Comparison of ENCODE assay signal across 15 cellular contexts in the genomic region with DNA sequence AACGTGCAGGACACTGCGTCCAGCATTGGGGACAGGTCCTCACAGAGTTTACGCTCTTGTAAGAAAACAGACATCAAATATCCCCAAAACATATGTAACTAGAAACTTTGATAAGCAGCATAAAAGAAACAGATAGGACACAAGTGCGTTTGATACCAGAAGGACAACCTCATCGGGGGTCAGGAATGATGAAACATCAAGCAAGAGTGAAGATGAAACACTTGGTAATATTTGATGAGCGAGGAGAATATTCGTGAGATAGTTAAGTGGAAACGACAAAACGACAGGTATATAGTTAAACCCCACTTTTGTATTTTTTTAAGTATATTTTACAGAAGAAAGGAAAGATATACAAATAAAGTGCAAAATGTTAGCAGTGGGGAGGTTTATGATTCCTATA. TPM values are rescaled to one million over a fixed set of nuclear protein-coding genes. Genes with fewer than 3 reads are reported as not detected.
DNase-seq lines count a peak whose midpoint lies in the region; ATAC-seq and TF ChIP-seq lines count a peak whose summit lies in the region.
"Had no signal": no experiment of that assay in that cellular context is flagged by ENCODE, and none has a peak within 500 bp of the region (broad histone marks: within the 10 kb centered on the region; RNA-seq: fewer than 3 reads in every experiment).

No MANE protein-coding gene starts in this region.

- DNase-seq in H9 (no peak), RWPE2 (ENCODE audit: low spot score) (no peak), mammary epithelial cell (no peak), mesothelial cell of epicardium (ENCODE audit: low spot score in 2 of 2, unreplicated experiment in 2 of 2) (no peak), upper lobe of left lung (no peak), MV-4-11 (lab: John Stamatoyannopoulos, UW) (no peak)
- DNase-seq: ACHN; Calu3; CD4-positive, CD25-positive, alpha-beta regulatory T cell; DMS 273 treated with DMSO at 0.1 percent for 48 hours; DMS79; GM23248 had no signal

- no TSS peak for BruUV-seq in mammary epithelial cell (replicated peaks; lab: Mats Ljungman, UMichigan)

- H2AFZ ChIP-seq in H9 (ENCODE audit: low read length) = no peak overlapping the region
- no peak overlapping the region for H2AFZ ChIP-seq in mammary epithelial cell (ENCODE audit: low read depth, low read length)
- H2AFZ ChIP-seq: GM23248 had no signal

- no peak overlapping the region for H2BK120ac ChIP-seq in H9 (ENCODE audit: low read depth, low read length, poor library complexity, severe bottlenecking)

- TF ChIP-seq POLR2A in upper lobe of left lung (IDR thresholded peaks at IDR 0.05) = no peak

- intact Hi-C loops in mammary epithelial cell (cut with micrococcal nuclease) = loop anchor here (2.0 kb wide), 2 partner anchors 19 to 49 kb away; no protein-coding TSS in a partner anchor

- H4K20me1 ChIP-seq in H9 (ENCODE audit: control insufficient read depth, insufficient read depth, insufficient read length) = no peaks in the 10 kb centered on the region
- no peaks in the 10 kb centered on the region for H4K20me1 ChIP-seq in mammary epithelial cell (ENCODE audit: insufficient read depth, low read length)

- H4K8ac ChIP-seq in H9 (replicated peaks; ENCODE audit: insufficient read length, low read depth, low read length) = no peak overlapping the region

- H3K9me3 ChIP-seq in H9 (ENCODE audit: control insufficient read depth, low read depth, low read length) = no peaks in the 10 kb centered on the region
- no peaks in the 10 kb centered on the region for H3K9me3 ChIP-seq in RWPE2 (ENCODE audit: severe bottlenecking)
- H3K9me3 ChIP-seq in mammary epithelial cell (replicated peaks; ENCODE audit: insufficient read depth, low read length) = no peaks in the 10 kb centered on the region
- H3K9me3 ChIP-seq in upper lobe of left lung = no peaks in the 10 kb centered on the region

- no peak overlapping the region for H3T11ph ChIP-seq in H9 (ENCODE audit: low read length)

- H2AK5ac ChIP-seq in H9 (ENCODE audit: insufficient read length, low read length) = no peak overlapping the region

- no peak overlapping the region for H3K18ac ChIP-seq in H9 (ENCODE audit: insufficient read length, low read depth, low read length)

- no peak overlapping the region for H3K9ac ChIP-seq in H9 (ENCODE audit: extremely low read depth, insufficient read length, low read length)
- H3K9ac ChIP-seq in mammary epithelial cell (ENCODE audit: insufficient read depth, low read length) = no peak overlapping the region
- H3K9ac ChIP-seq: BLaER1 treated with 17β-estradiol and CSF1 and Interleukin-3, amounts not matched to agents 10 nM and 100 nM; GM23248 had no signal

- H3K27me3 Mint-ChIP-seq in H9 (ENCODE audit: low read depth) (no peaks in the 10 kb centered on the region), mesothelial cell of epicardium (ENCODE audit: low read depth) (no peaks in the 10 kb centered on the region)

- H4K91ac ChIP-seq in H9 (ENCODE audit: insufficient read length, low read depth, low read length) = no peak overlapping the region

- no peak overlapping the region for H2BK5ac ChIP-seq in H9 (ENCODE audit: insufficient read length, low read length)

- H3K23me2 ChIP-seq in H9 (ENCODE audit: insufficient read length, low read depth, low read length, poor library complexity, severe bottlenecking) = no peaks in the 10 kb centered on the region

- no peak overlapping the region for H3K4ac ChIP-seq in H9 (ENCODE audit: low read depth, low read length)

- H3K4me3 Mint-ChIP-seq in H9 (no peak overlapping the region), mesothelial cell of epicardium (no peak overlapping the region)
- H3K4me3 Mint-ChIP-seq: CD4-positive, CD25-positive, alpha-beta regulatory T cell had no signal

- 100% methylated on average over 4 of the region's 9 CpGs for WGBS in H9 (ENCODE audit: extremely low coverage, insufficient read length, low lambda C conversion rate)
- 80% methylated on average over 9 of the region's 9 CpGs for WGBS in mammary epithelial cell (ENCODE audit: low coverage, missing lambda C conversion rate)
- 84 to 85% methylated on average over 9 of the region's 9 CpGs for WGBS in upper lobe of left lung, 2 donors

- H3K4me1 ChIP-seq in H9 (ENCODE audit: insufficient read depth, low read length) (peaks cover 5% of the 10 kb centered on the region; the same call in 1 of the 2 replicates), RWPE2 (ENCODE audit: insufficient read depth, poor library complexity, severe bottlenecking) (peaks cover 57% of the 10 kb centered on the region), mammary epithelial cell (ENCODE audit: insufficient read depth, low read length) (peaks cover 62% of the 10 kb centered on the region), upper lobe of left lung (peaks cover 17 to 20% (median 19%) of the 10 kb centered on the region in 4 donors)

- H3K36me3 ChIP-seq in RWPE2 (ENCODE audit: low read depth) (peaks cover 18% of the 10 kb centered on the region), mammary epithelial cell (ENCODE audit: insufficient read depth, low read length) (peaks cover 3% of the 10 kb centered on the region), upper lobe of left lung (no peaks in the 10 kb centered on the region)

- TF ChIP-seq CTCF in H9 (conservative IDR thresholded peaks at IDR 0.05) (no peak), RWPE2 (IDR thresholded peaks at IDR 0.05; ENCODE audit: poor library complexity, severe bottlenecking) (no peak), mammary epithelial cell (conservative IDR thresholded peaks at IDR 0.05 in 1 of 2, IDR thresholded peaks at IDR 0.05 in 1 of 2; ENCODE audit: extremely low read depth in 1 of 2, insufficient read depth in 1 of 2, low read depth in 1 of 2, low read length in 2 of 2) (no peak), mesothelial cell of epicardium (IDR thresholded peaks at IDR 0.05; ENCODE audit: unreplicated experiment) (no peak), upper lobe of left lung (IDR thresholded peaks at IDR 0.05) (no peak)

- H2BK15ac ChIP-seq in H9 (ENCODE audit: low read depth, low read length) = no peak overlapping the region

- H3K23ac ChIP-seq in H9 (ENCODE audit: insufficient read length, low read depth, low read length) = no peak overlapping the region

- no peak for TF ChIP-seq EP300 in upper lobe of left lung (IDR thresholded peaks at IDR 0.05)

- CTCF ChIA-PET in mammary epithelial cell (lab: Charles Lee; ENCODE audit: low non-redundant PET) = no interaction called here

- H3K4me3 ChIP-seq in RWPE2 (ENCODE audit: severe bottlenecking) (no peak overlapping the region), mammary epithelial cell (replicated peaks in 1 of 3; ENCODE audit: insufficient read depth in 1 of 3, low read depth in 2 of 3, low read length in 3 of 3) (no peak overlapping the region), upper lobe of left lung (no peak overlapping the region)
- H3K4me3 ChIP-seq: BLaER1 treated with 17β-estradiol and CSF1 and Interleukin-3, amounts not matched to agents 10 nM and 100 nM; GM12878; GM23248 had no signal

- in situ Hi-C loops in mammary epithelial cell (cut with MboI; ENCODE audit: low sequenced_read_pairs in 2 of 2) = no loop called here

- no peaks in the 10 kb centered on the region for H3K9me3 Mint-ChIP-seq in H9
- no peaks in the 10 kb centered on the region for H3K9me3 Mint-ChIP-seq in mesothelial cell of epicardium

- ATAC-seq in RWPE2 (ENCODE audit: low read depth) (no peak), upper lobe of left lung (ENCODE audit: low FRiP score in 2 of 2) (no peak), HG03097 (IDR thresholded peaks at IDR 0.05; ENCODE audit: low FRiP score, unreplicated experiment) (no peak)
- ATAC-seq: GM12878 had no signal

- H3K27ac ChIP-seq in H9 (ENCODE audit: insufficient read length, low read depth, low read length) (no peak overlapping the region), RWPE2 (ENCODE audit: poor library complexity, severe bottlenecking) (peak overlapping the region; percentile 97), mammary epithelial cell (ENCODE audit: insufficient read depth, low read depth, low read length) (peak overlapping the region; percentile 7), upper lobe of left lung (no peak overlapping the region)
- H3K27ac ChIP-seq: BLaER1 treated with 17β-estradiol and CSF1 and Interleukin-3, amounts not matched to agents 10 nM and 100 nM; GM23248 had no signal

- no peaks in the 10 kb centered on the region for H3K27me3 ChIP-seq in H9 (ENCODE audit: insufficient read depth, low read length)
- H3K27me3 ChIP-seq in RWPE2 (ENCODE audit: insufficient read depth, poor library complexity, severe bottlenecking) = no peaks in the 10 kb centered on the region
- H3K27me3 ChIP-seq in mammary epithelial cell (ENCODE audit: insufficient read depth, low read length) = no peaks in the 10 kb centered on the region
- no peaks in the 10 kb centered on the region for H3K27me3 ChIP-seq in upper lobe of left lung
- H3K27me3 ChIP-seq: BLaER1 treated with 17β-estradiol and CSF1 and Interleukin-3, amounts not matched to agents 10 nM and 100 nM had no signal

- H3K14ac ChIP-seq in H9 (ENCODE audit: insufficient read depth, low read length) = no peak overlapping the region

- H3K4me2 ChIP-seq in H9 (ENCODE audit: insufficient read depth, insufficient read length, low read length) (no peak overlapping the region), mammary epithelial cell (ENCODE audit: insufficient read depth, low read depth, low read length) (no peak overlapping the region)
- H3K4me2 ChIP-seq: BLaER1 treated with 17β-estradiol and CSF1 and Interleukin-3, amounts not matched to agents 10 nM and 100 nM had no signal

- no peak overlapping the region for H2BK20ac ChIP-seq in H9 (ENCODE audit: low read depth, low read length, poor library complexity, severe bottlenecking)

- peaks cover 13 to 28% (median 21%) of the 10 kb centered on the region in 3 experiments; a peak in 6 of 7 replicates for H3K36me3 Mint-ChIP-seq in H9 (ENCODE audit: insufficient read depth in 1 of 3, low read depth in 3 of 3)
- peaks cover 23% of the 10 kb centered on the region for H3K36me3 Mint-ChIP-seq in mesothelial cell of epicardium
- H3K36me3 Mint-ChIP-seq: CD4-positive, CD25-positive, alpha-beta regulatory T cell had no signal

- H3K79me2 ChIP-seq in H9 (ENCODE audit: insufficient read depth, low read length) (peaks cover 9% of the 10 kb centered on the region; the same call in 1 of the 2 replicates), mammary epithelial cell (ENCODE audit: insufficient read depth, low read length) (peaks cover 66% of the 10 kb centered on the region)

- peak overlapping the region in 2 of 3 experiments; percentile 13 to 50; a peak in 2 of 7 replicates for H3K27ac Mint-ChIP-seq in H9
- H3K27ac Mint-ChIP-seq in mesothelial cell of epicardium = peak overlapping the region; percentile 8
- H3K27ac Mint-ChIP-seq: CD4-positive, CD25-positive, alpha-beta regulatory T cell had no signal

- peaks cover 57 to 63% of the 10 kb centered on the region in 2 experiments for H3K4me1 Mint-ChIP-seq in H9
- H3K4me1 Mint-ChIP-seq in mesothelial cell of epicardium = peaks cover 53% of the 10 kb centered on the region

- no peak overlapping the region for H3K56ac ChIP-seq in H9 (ENCODE audit: insufficient read length, low read depth, low read length)

- no peak overlapping the region for H4K5ac ChIP-seq in H9 (ENCODE audit: insufficient read length, low read depth, low read length)

- no peak overlapping the region for H2BK12ac ChIP-seq in H9 (ENCODE audit: insufficient read length, low read depth, low read length)

- peaks cover 5% of the 10 kb centered on the region for H3K79me1 ChIP-seq in H9 (ENCODE audit: insufficient read depth, low read depth, low read length, poor library complexity, severe bottlenecking)

- dilution Hi-C loops in mammary epithelial cell (cut with HindIII; ENCODE audit: low sequenced_read_pairs) = no loop called here

RNA-seq across cellular contexts. Expression of gene NXN, which starts 55.9 kb away (rescaled TPM):
- total RNA-seq in H9 (2021) = 91.7 and 93.6 TPM in 2 replicates
- total RNA-seq in mammary epithelial cell = 100 to 1,000 TPM; 126 to 128 TPM
- 87.8 TPM for polyA plus RNA-seq in mammary epithelial cell
- 188 TPM for polyA minus RNA-seq in mammary epithelial cell
- total RNA-seq in mesothelial cell of epicardium = 99.1 to 107 TPM (median 106 TPM) in 3 replicates
- total RNA-seq in upper lobe of left lung = 10 to 100 TPM; 32.4 to 63.1 (median 52.2) TPM

Comparison
In these comparisons a context has a peak if more than half of its experiments do, and no peak if none do; other contexts are left out.
1. H3K27ac ChIP-seq: peak in RWPE2 (single experiment) and mammary epithelial cell (single experiment); none in H9 (single experiment) and upper lobe of left lung (0 of 4).